ENCODE assay signal across 9 cellular contexts in the genomic region with DNA sequence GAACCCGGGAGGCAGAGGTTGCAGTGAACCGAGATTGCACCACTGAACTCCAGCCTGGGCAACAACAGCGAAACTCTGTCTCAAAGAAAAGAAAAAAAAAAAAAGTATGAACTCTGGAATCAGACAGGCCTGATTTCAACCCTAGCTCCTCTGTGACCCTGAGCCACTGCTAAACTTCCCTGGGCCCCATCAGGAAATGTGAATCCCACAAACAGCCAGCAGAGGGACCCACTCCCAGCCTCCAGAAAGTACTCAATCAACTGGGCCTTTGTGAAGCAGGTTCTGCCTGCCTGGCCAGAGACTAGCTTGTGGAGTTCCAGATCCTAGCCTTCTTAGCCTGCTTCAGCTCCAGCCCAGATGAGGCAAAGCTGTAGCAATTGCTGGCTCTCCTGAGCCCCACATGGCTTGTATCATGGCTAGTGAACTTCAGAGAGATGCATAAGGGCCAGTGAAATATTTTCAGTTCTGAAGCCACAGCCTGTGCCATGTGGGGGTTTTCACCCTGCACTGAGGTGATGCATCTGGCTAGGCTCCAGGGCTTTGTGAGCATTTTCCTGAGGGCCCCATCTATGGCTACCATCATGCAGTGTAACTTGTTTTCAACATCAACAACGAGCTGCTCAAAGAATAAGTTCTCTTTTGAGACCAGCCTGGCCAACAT. TPM values are rescaled to one million over a fixed set of nuclear protein-coding genes. Genes with fewer than 3 reads are reported as not detected.
A peak's percentile ranks its signal among the peaks of the same experiment; 100 is the strongest.
DNase-seq lines count a peak whose midpoint lies in the region; ATAC-seq and TF ChIP-seq lines count a peak whose summit lies in the region.
"Had no signal": no experiment of that assay in that cellular context is flagged by ENCODE, and none has a peak within 500 bp of the region (broad histone marks: within the 10 kb centered on the region; RNA-seq: fewer than 3 reads in every experiment).

No MANE protein-coding gene starts in this region.

- H2AFZ ChIP-seq in fibroblast of lung (ENCODE audit: low read length) (no peak overlapping the region), neuronal stem cell (ENCODE audit: low read length) (peak overlapping the region; percentile 55)

- no peak overlapping the region for H3K4me3 ChIP-seq in CD8-positive, alpha-beta T cell (ENCODE audit: low read depth, low read length)
- H3K4me3 ChIP-seq in fibroblast of lung (replicated peaks in 1 of 4; ENCODE audit: control extremely low read depth in 1 of 4, insufficient read depth in 1 of 4, low read depth in 3 of 4, low read length in 4 of 4) = no peak overlapping the region
- H3K4me3 ChIP-seq in neuronal stem cell (ENCODE audit: low read length in 2 of 2) = no peak overlapping the region

- H3K27ac ChIP-seq in CD8-positive, alpha-beta T cell (ENCODE audit: low read depth, low read length) = no peak overlapping the region
- no peak overlapping the region for H3K27ac ChIP-seq in fibroblast of lung (ENCODE audit: insufficient read depth, low read length)
- no peak overlapping the region for H3K27ac ChIP-seq in neuronal stem cell (replicated peaks; ENCODE audit: low read length)
- H3K27ac ChIP-seq in RWPE1 = no peak overlapping the region

- no peaks in the 10 kb centered on the region for H3K9me3 ChIP-seq in CD8-positive, alpha-beta T cell (ENCODE audit: low read length)
- no peaks in the 10 kb centered on the region for H3K9me3 ChIP-seq in fibroblast of lung (ENCODE audit: control insufficient read depth, insufficient read depth, low read depth, low read length)
- H3K9me3 ChIP-seq in neuronal stem cell (replicated peaks in 1 of 2; ENCODE audit: control insufficient read depth in 2 of 2, insufficient read depth in 1 of 2, low read depth in 1 of 2, low read length in 2 of 2) = no peaks in the 10 kb centered on the region

- H3K9ac ChIP-seq in fibroblast of lung (ENCODE audit: insufficient read depth, low read length) (no peak overlapping the region), neuronal stem cell (ENCODE audit: low read depth, low read length, poor library complexity) (no peak overlapping the region)

- no peaks in the 10 kb centered on the region for H4K20me1 ChIP-seq in fibroblast of lung (ENCODE audit: control insufficient read depth, extremely low read depth, insufficient read depth, low read length)

- peak in 5 of 7 experiments; percentile 34 to 73 (median 59) for DNase-seq in CD8-positive, alpha-beta T cell
- peak; percentile 29 for DNase-seq in GM19238 (ENCODE audit: insufficient read length, low spot score)
- DNase-seq in NOMO-1 (lab: John Stamatoyannopoulos, UW; ENCODE audit: unreplicated experiment in 2 of 2) = peak; percentile 31 to 47
- DNase-seq in activated T-cell treated with anti-CD3 and anti-CD28 coated beads, Interleukin-2, amount 50 U/mL, for 1 hour = peak; percentile 65
- peak; percentile 23 to 40 for DNase-seq in fibroblast of lung (ENCODE audit: low read depth in 2 of 2)
- DNase-seq in neuronal stem cell (ENCODE audit: low spot score) = peak; percentile 27
- DNase-seq in RWPE1 (ENCODE audit: low spot score) = no peak

- H4K91ac ChIP-seq in neuronal stem cell (ENCODE audit: low read depth, low read length, poor library complexity) = no peak overlapping the region

- H3K4me1 Mint-ChIP-seq in CD8-positive, alpha-beta T cell (ENCODE audit: low read depth) = peaks cover 27% of the 10 kb centered on the region

- no CpG with 5 or more reads among the region's 4 CpGs for WGBS in neuronal stem cell (ENCODE audit: extremely low coverage in 2 of 2, insufficient read length in 2 of 2, insufficient replicate concordance in 1 of 2), 2 donors

- no peak overlapping the region for H3K18ac ChIP-seq in neuronal stem cell (ENCODE audit: low read length)

- H3K27me3 Mint-ChIP-seq in CD8-positive, alpha-beta T cell (ENCODE audit: low read depth) = no peaks in the 10 kb centered on the region

- H3K4me2 ChIP-seq in fibroblast of lung (ENCODE audit: extremely low read depth, insufficient read depth, low read length) = no peak overlapping the region
- no peak overlapping the region for H3K4me2 ChIP-seq in neuronal stem cell (ENCODE audit: insufficient read depth, low read length, poor library complexity, severe bottlenecking)

- no peak overlapping the region for H3K14ac ChIP-seq in neuronal stem cell (ENCODE audit: low read length)

- intact Hi-C loops in CD8-positive, alpha-beta T cell (cut with DNase I, micrococcal nuclease) = loop anchor here (2.0 to 10.0 kb wide), 3 partner anchors 26 to 1062 kb away; a partner anchor contains a TSS

- no peaks in the 10 kb centered on the region for H3K79me2 ChIP-seq in fibroblast of lung (ENCODE audit: control insufficient read depth, insufficient read depth, low read length)

- TF ChIP-seq CTCF in CD8-positive, alpha-beta T cell (IDR thresholded peaks at IDR 0.05) = peak; percentile 43
- peak; percentile 47 to 61 for TF ChIP-seq CTCF in fibroblast of lung (conservative IDR thresholded peaks at IDR 0.05 in 1 of 2, IDR thresholded peaks at IDR 0.05 in 1 of 2; ENCODE audit: low read depth in 1 of 2, low read length in 2 of 2)
- TF ChIP-seq CTCF in RWPE1 (conservative IDR thresholded peaks at IDR 0.05; ENCODE audit: low read depth) = no peak

- H3K79me1 ChIP-seq in neuronal stem cell (ENCODE audit: low read depth, low read length) = no peaks in the 10 kb centered on the region

- H2BK15ac ChIP-seq in neuronal stem cell (ENCODE audit: low read length) = no peak overlapping the region

- H3K4ac ChIP-seq in neuronal stem cell (ENCODE audit: low read length) = no peak overlapping the region

- no peaks in the 10 kb centered on the region for H3K27me3 ChIP-seq in CD8-positive, alpha-beta T cell (ENCODE audit: insufficient read depth, low read length)
- H3K27me3 ChIP-seq in fibroblast of lung (ENCODE audit: control insufficient read depth, insufficient read depth, low read length) (no peaks in the 10 kb centered on the region), neuronal stem cell (ENCODE audit: control insufficient read depth in 3 of 3, insufficient read depth in 3 of 3, low read depth in 1 of 3, low read length in 3 of 3) (peaks cover 0 to 8% (median 0%) of the 10 kb centered on the region in 3 experiments)

- H2BK5ac ChIP-seq in neuronal stem cell (ENCODE audit: low read length) = no peak overlapping the region

- no peak overlapping the region for H3K23ac ChIP-seq in neuronal stem cell (ENCODE audit: low read depth, low read length, poor library complexity)

- POLR2A ChIA-PET in CD8-positive, alpha-beta T cell (lab: Charles Lee) = interaction anchor here (0.6 to 1.7 kb wide), 2 partner anchors 24 to 27 kb away, joined by 3 to 5 read pairs; no protein-coding TSS in a partner anchor
- POLR2A ChIA-PET in RWPE1 (lab: Yijun Ruan, JAX; ENCODE audit: low non-redundant PET) = no interaction called here

- peak; percentile 80 for ATAC-seq in CD8-positive, alpha-beta T cell
- ATAC-seq in HG03196 (IDR thresholded peaks at IDR 0.05; ENCODE audit: unreplicated experiment) = peak; percentile 67

- H3K36me3 ChIP-seq in CD8-positive, alpha-beta T cell (ENCODE audit: insufficient read depth, low read length) = no peaks in the 10 kb centered on the region
- no peaks in the 10 kb centered on the region for H3K36me3 ChIP-seq in fibroblast of lung (ENCODE audit: control insufficient read depth, insufficient read depth, low read length)
- H3K36me3 ChIP-seq in neuronal stem cell (replicated peaks in 1 of 2; ENCODE audit: control insufficient read depth in 2 of 2, insufficient read depth in 2 of 2, low read length in 2 of 2) = no peaks in the 10 kb centered on the region

- H3K4me3 Mint-ChIP-seq in CD8-positive, alpha-beta T cell = no peak overlapping the region

- no peaks in the 10 kb centered on the region for H3K9me3 Mint-ChIP-seq in CD8-positive, alpha-beta T cell

- no peak overlapping the region for H2AK5ac ChIP-seq in neuronal stem cell (ENCODE audit: low read depth, low read length)

- H4K8ac ChIP-seq in neuronal stem cell (ENCODE audit: low read depth, low read length) = no peak overlapping the region

- H3K4me1 ChIP-seq in CD8-positive, alpha-beta T cell (ENCODE audit: insufficient read depth, low read length) = peaks cover 28% of the 10 kb centered on the region
- H3K4me1 ChIP-seq in fibroblast of lung (ENCODE audit: control insufficient read depth, extremely low read depth, insufficient read depth, low read length) (no peaks in the 10 kb centered on the region), neuronal stem cell (ENCODE audit: control insufficient read depth in 2 of 2, insufficient read depth in 1 of 2, low read depth in 1 of 2, low read length in 2 of 2) (peaks cover 0 to 2% of the 10 kb centered on the region in 2 donors)

- H2BK120ac ChIP-seq in neuronal stem cell (ENCODE audit: low read depth, low read length) = no peak overlapping the region

- CTCF ChIA-PET in CD8-positive, alpha-beta T cell (lab: Charles Lee) = interaction anchor here (0.6 to 3.9 kb wide), 13 partner anchors 8 to 1225 kb away, joined by 3 to 23 read pairs (median 4); a partner anchor contains a TSS
- CTCF ChIA-PET in RWPE1 (lab: Yijun Ruan, JAX) = interaction anchor here (0.6 kb wide), 1 partner anchor 1171 kb away, joined by 5 read pairs; no protein-coding TSS in a partner anchor

- H3K27ac Mint-ChIP-seq in CD8-positive, alpha-beta T cell = peak overlapping the region; percentile 49

- H3K36me3 Mint-ChIP-seq in CD8-positive, alpha-beta T cell = no peaks in the 10 kb centered on the region

- H2BK12ac ChIP-seq in neuronal stem cell (ENCODE audit: low read length) = no peak overlapping the region

RNA-seq across cellular contexts. Expression of a gene that starts 7.2 kb away (rescaled TPM):
- total RNA-seq in CD8-positive, alpha-beta T cell = 100 to 1,000 TPM; 230 to 240 TPM
- 21.3 and 36.2 TPM in 2 replicates for total RNA-seq in fibroblast of lung
- polyA plus RNA-seq in fibroblast of lung = 57.0 and 65.0 TPM in 2 replicates
- 29.1 and 36.0 TPM in 2 replicates for polyA plus RNA-seq in fibroblast of lung (2012)
- polyA minus RNA-seq in fibroblast of lung (ENCODE audit: low replicate concordance) = 100 and 114 TPM in 2 replicates
- polyA plus RNA-seq in neuronal stem cell (2013, experiment 1 of 2) = 25.5 TPM
- 25.5 TPM for polyA plus RNA-seq in neuronal stem cell (2013, experiment 2 of 2)

RNA-seq across cellular contexts. Expression of a gene that starts 28.5 kb away (rescaled TPM):
- 10 to 100 TPM; 88.4 to 97.8 TPM for total RNA-seq in CD8-positive, alpha-beta T cell
- total RNA-seq in fibroblast of lung = 13.5 and 15.4 TPM in 2 replicates
- 12.6 and 14.1 TPM in 2 replicates for polyA plus RNA-seq in fibroblast of lung
- polyA plus RNA-seq in fibroblast of lung (2012) = 13.0 and 13.5 TPM in 2 replicates
- 1.8 and 18.3 TPM in 2 replicates for polyA minus RNA-seq in fibroblast of lung (ENCODE audit: low replicate concordance)
- polyA plus RNA-seq in neuronal stem cell (2013, experiment 1 of 2) = 6.4 TPM
- 7.3 TPM for polyA plus RNA-seq in neuronal stem cell (2013, experiment 2 of 2)

RNA-seq across cellular contexts. Expression of a gene that starts 37.4 kb away (rescaled TPM):
- not detected for total RNA-seq in CD8-positive, alpha-beta T cell
- not detected in 2 replicates for total RNA-seq in fibroblast of lung
- polyA plus RNA-seq in fibroblast of lung = not detected in 2 replicates
- not detected in 2 replicates for polyA plus RNA-seq in fibroblast of lung (2012)
- not detected in 2 replicates for polyA minus RNA-seq in fibroblast of lung (ENCODE audit: low replicate concordance)
- not detected for polyA plus RNA-seq in neuronal stem cell (2013, experiment 1 of 2)
- polyA plus RNA-seq in neuronal stem cell (2013, experiment 2 of 2) = not detected
- total RNA-seq: T-helper 2 cell treated with Interferon-gamma antibody and Interleukin-4, amounts not matched to agents 100 ng/mL and 5 ng/mL, for 36 hours had no signal
